Comparison of ENCODE assay signal across 8 cellular contexts in the genomic region with DNA sequence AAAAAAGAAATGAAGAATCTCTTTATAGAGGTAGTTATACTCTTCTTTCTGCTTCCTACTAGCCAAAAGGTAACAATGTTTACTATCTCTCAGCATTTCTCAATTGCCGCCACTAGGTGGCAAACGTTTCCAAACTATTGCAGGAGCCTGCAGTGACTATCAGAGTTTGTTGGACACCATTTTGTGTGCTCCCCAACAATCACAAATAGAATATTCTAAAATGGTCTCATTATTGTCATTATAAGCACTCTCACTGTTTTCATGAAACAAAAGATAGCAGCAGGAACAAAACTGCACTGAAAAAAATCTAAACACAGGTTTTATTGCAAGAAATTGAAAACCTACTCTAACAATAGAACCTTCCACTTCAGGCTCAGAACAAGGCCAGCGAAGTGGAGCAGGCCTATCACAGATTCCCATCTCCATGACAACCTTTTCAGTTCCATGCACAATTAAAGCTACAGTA.
DNase-seq lines count a peak whose midpoint lies in the region; ATAC-seq and TF ChIP-seq lines count a peak whose summit lies in the region.

No MANE protein-coding gene starts in this region.

- H3K9me3 ChIP-seq in OCI-LY7 (ENCODE audit: low read length): no peaks in the 10 kb centered on the region
- H3K9me3 ChIP-seq in neuron (ENCODE audit: low read length): no peaks in the 10 kb centered on the region

- H3K36me3 ChIP-seq in OCI-LY7 (ENCODE audit: insufficient read depth, low read length) (no peaks in the 10 kb centered on the region), neuron (ENCODE audit: insufficient read depth, low read length) (no peaks in the 10 kb centered on the region)

- H3K9me2 ChIP-seq in OCI-LY7 (ENCODE audit: insufficient read depth, low read length): no peaks in the 10 kb centered on the region

- POLR2A ChIA-PET in OCI-LY7 (lab: Charles Lee): no interaction called here

- no peaks in the 10 kb centered on the region for H3K36me3 Mint-ChIP-seq in activated T-cell treated with anti-CD3 and anti-CD28 coated beads, Interleukin-2, amount 50 U/mL, for 4 hours (ENCODE audit: insufficient read depth)

- no TSS peak for BruUV-seq in OCI-LY7 (replicated peaks; lab: Mats Ljungman, UMichigan)

- H3K4me1 ChIP-seq in OCI-LY7 (ENCODE audit: insufficient read depth, low read length, poor library complexity, severe bottlenecking): no peaks in the 10 kb centered on the region
- peaks cover 17% of the 10 kb centered on the region for H3K4me1 ChIP-seq in neuron (ENCODE audit: insufficient read depth, low read length)

- H3K4me1 Mint-ChIP-seq in activated T-cell treated with anti-CD3 and anti-CD28 coated beads, Interleukin-2, amount 50 U/mL, for 4 hours (ENCODE audit: low read depth): no peaks in the 10 kb centered on the region

- DNase-seq in EH (ENCODE audit: low read depth): peak; percentile 76
- peak; percentile 73 for DNase-seq in KBM-7
- peak; percentile 72 for DNase-seq in OCI-LY7 (ENCODE audit: low spot score)
- DNase-seq in activated T-cell treated with anti-CD3 and anti-CD28 coated beads, Interleukin-2, amount 50 U/mL, for 4 hours: peak; percentile 46
- peak; percentile 85 for DNase-seq in fibroblast of peridontal ligament (ENCODE audit: extremely low read depth)
- peak; percentile 97 for DNase-seq in superior temporal gyrus (ENCODE audit: extremely low spot score)

- H3K4me2 ChIP-seq in OCI-LY7 (ENCODE audit: low read length): no peak overlapping the region

- no peaks in the 10 kb centered on the region for H3K27me3 ChIP-seq in neuron (ENCODE audit: insufficient read depth, low read length)

- intact Hi-C loops in OCI-LY7 (cut with micrococcal nuclease; ENCODE audit: unreplicated experiment): loop anchor here (1.0 kb wide), 2 partner anchors 301 to 527 kb away; no protein-coding TSS in a partner anchor

- ATAC-seq in GM21786 (IDR thresholded peaks at IDR 0.05; ENCODE audit: unreplicated experiment): peak; percentile 97
- ATAC-seq in activated T-cell treated with anti-CD3 and anti-CD28 coated beads, Interleukin-2, amount 50 U/mL, for 4 hours: peak; percentile 85 to 87

- peaks cover 2% of the 10 kb centered on the region for H3K27me3 Mint-ChIP-seq in activated T-cell treated with anti-CD3 and anti-CD28 coated beads, Interleukin-2, amount 50 U/mL, for 4 hours (ENCODE audit: low read depth)

- no peak overlapping the region for H3K27ac ChIP-seq in OCI-LY7 (ENCODE audit: low read depth, low read length, poor library complexity, severe bottlenecking)

- CTCF ChIA-PET in OCI-LY7 (lab: Charles Lee; ENCODE audit: unreplicated experiment): no interaction called here

- H3K4me3 ChIP-seq in OCI-LY7 (ENCODE audit: low read depth, low read length, poor library complexity, severe bottlenecking) (no peak overlapping the region), neuron (ENCODE audit: low read length) (peak overlapping the region; percentile 20)

- H3K79me2 ChIP-seq in OCI-LY7 (ENCODE audit: insufficient read depth, low read depth, low read length): no peaks in the 10 kb centered on the region

- H3K9me3 Mint-ChIP-seq in activated T-cell treated with anti-CD3 and anti-CD28 coated beads, Interleukin-2, amount 50 U/mL, for 4 hours: no peaks in the 10 kb centered on the region

- in situ Hi-C loops in KBM-7 (cut with MboI; ENCODE audit: low pct_unique_long_range_greater_than_20kb, low sequenced_read_pairs): no loop called here

- TF ChIP-seq CTCF in OCI-LY7 (conservative IDR thresholded peaks at IDR 0.05; ENCODE audit: low read length): peak; percentile 93

- H4K20me1 ChIP-seq in OCI-LY7 (ENCODE audit: insufficient read depth, low read length): no peaks in the 10 kb centered on the region

- no peak overlapping the region for H3K4me3 Mint-ChIP-seq in activated T-cell treated with anti-CD3 and anti-CD28 coated beads, Interleukin-2, amount 50 U/mL, for 4 hours

- H2AFZ ChIP-seq in OCI-LY7 (ENCODE audit: low read length) (peak overlapping the region; percentile 65), neuron (ENCODE audit: low read depth, low read length) (peak overlapping the region; percentile 98)

Comparison
In these comparisons a context has a peak if more than half of its experiments do, and no peak if none do; other contexts are left out.
1. DNase-seq: peak in every context shown above with its lines; median percentile 97 in superior temporal gyrus; 85 in fibroblast of peridontal ligament; 76 in EH; 73 in KBM-7; 72 in OCI-LY7; 46 in activated T-cell treated with anti-CD3 and anti-CD28 coated beads, Interleukin-2, amount 50 U/mL, for 4 hours.